In the genomic region with DNA sequence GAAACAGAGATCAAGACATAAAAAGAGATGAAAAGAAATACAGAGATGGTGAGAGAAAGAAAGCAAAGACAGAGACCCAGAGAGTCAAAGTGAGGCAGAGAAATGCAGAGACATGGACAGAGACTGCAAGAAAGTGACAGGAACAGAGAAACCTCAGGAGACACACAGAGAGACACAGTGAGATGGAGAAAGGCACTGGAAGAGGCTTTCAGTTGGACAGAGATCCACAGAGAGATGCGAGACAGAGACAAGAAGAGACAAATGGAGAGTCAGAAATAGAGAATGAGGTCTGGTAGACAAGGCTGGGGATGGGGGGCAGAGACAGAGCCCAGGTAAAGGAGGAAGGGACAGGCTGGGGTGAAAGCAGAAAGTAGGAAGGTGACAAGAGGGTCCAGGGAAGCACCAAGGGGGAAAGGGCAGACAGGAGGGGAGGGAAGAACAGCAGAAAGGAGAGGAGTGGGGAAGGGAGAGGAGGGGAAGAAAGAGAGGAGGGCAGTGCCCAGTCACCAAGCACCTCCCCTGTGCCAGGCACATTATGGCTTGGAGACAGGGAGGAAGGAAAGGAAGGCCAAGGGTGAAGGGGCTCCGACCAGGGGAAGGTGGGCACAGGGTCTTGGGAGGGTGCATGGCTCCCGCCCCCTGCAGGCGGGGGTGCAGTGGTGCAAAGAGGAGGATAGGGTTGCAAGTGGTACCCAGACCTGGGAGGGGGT, we compare ENCODE assay signal across 1 cellular context.
TF ChIP-seq lines count a peak whose summit lies in the region.

No MANE protein-coding gene starts in this region.

TF ChIP-seq in endothelial cell of umbilical vein, 7 proteins besides CTCF, POLR2A, EP300 and RAD21:
- TF ChIP-seq MYC (IDR thresholded peaks at IDR 0.05; ENCODE audit: low read depth, low read length) (no peak), EZH2 (IDR thresholded peaks at IDR 0.05; ENCODE audit: borderline replicate concordance, low read depth, low read length, severe bottlenecking) (no peak), GATA2 (IDR thresholded peaks at IDR 0.05; ENCODE audit: insufficient read depth, insufficient read length, low read depth, low read length) (no peak), POLR2AphosphoS5 (IDR thresholded peaks at IDR 0.05; ENCODE audit: insufficient read depth, low read depth, low read length) (no peak), JUN (IDR thresholded peaks at IDR 0.05; ENCODE audit: borderline replicate concordance, insufficient read depth, insufficient read length, low read depth) (no peak), FOS (IDR thresholded peaks at IDR 0.05; ENCODE audit: borderline replicate concordance, insufficient read depth, low read length) (no peak)
- TF ChIP-seq, protein P1, sequence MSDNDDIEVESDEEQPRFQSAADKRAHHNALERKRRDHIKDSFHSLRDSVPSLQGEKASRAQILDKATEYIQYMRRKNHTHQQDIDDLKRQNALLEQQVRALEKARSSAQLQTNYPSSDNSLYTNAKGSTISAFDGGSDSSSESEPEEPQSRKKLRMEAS (IDR thresholded peaks at IDR 0.05; ENCODE audit: insufficient read depth, insufficient read length): no peak
